19 cellular contexts compared by ENCODE assay signal in genomic region chr1:45003741-45004140, GRCh38. TPM values are rescaled to one million over a fixed set of nuclear protein-coding genes. Genes with fewer than 3 reads are reported as not detected.
DNase-seq lines count a peak whose midpoint lies in the region; ATAC-seq, FAIRE-seq and TF ChIP-seq lines count a peak whose summit lies in the region.
"Had no signal": no experiment of that assay in that cellular context is flagged by ENCODE, and none has a peak within 500 bp of the region (broad histone marks: within the 10 kb centered on the region; RNA-seq: fewer than 3 reads in every experiment).

No MANE protein-coding gene starts in this region.

- H3K9ac ChIP-seq in neuronal stem cell (ENCODE audit: low read depth, low read length, poor library complexity) (no peak overlapping the region), subcutaneous abdominal adipose tissue (ENCODE audit: low read length in 5 of 5) (no peak overlapping the region)

- no peak overlapping the region for H4K8ac ChIP-seq in neuronal stem cell (ENCODE audit: low read depth, low read length)

- no peak overlapping the region for H4K91ac ChIP-seq in neuronal stem cell (ENCODE audit: low read depth, low read length, poor library complexity)

- H2AK5ac ChIP-seq in neuronal stem cell (ENCODE audit: low read depth, low read length): no peak overlapping the region

- TF ChIP-seq CTCF in RWPE1 (conservative IDR thresholded peaks at IDR 0.05; ENCODE audit: low read depth): no peak

- no peak overlapping the region for H3K4me3 ChIP-seq in neuronal stem cell (ENCODE audit: low read length in 2 of 2)
- no peak overlapping the region for H3K4me3 ChIP-seq in subcutaneous abdominal adipose tissue (ENCODE audit: low read depth in 1 of 5, low read length in 5 of 5)

- H2BK5ac ChIP-seq in neuronal stem cell (ENCODE audit: low read length): no peak overlapping the region

- peak overlapping the region; percentile 50 for H3K23ac ChIP-seq in neuronal stem cell (ENCODE audit: low read depth, low read length, poor library complexity)

- no peak overlapping the region for H3K4ac ChIP-seq in neuronal stem cell (ENCODE audit: low read length)

- H2BK120ac ChIP-seq in neuronal stem cell (ENCODE audit: low read depth, low read length): no peak overlapping the region

- no peak for FAIRE-seq in RCC 7860 (lab: Jason Lieb, UNC)
- FAIRE-seq: A204.1, GM19239, H1, HepG2 had no signal

- no peaks in the 10 kb centered on the region for H3K79me1 ChIP-seq in neuronal stem cell (ENCODE audit: low read depth, low read length)

- WGBS in neuronal stem cell (ENCODE audit: extremely low coverage in 2 of 2, insufficient read length in 2 of 2, insufficient replicate concordance in 1 of 2), 2 donors: no CpG with 5 or more reads among the region's 14 CpGs

- CTCF ChIA-PET in RWPE1 (lab: Yijun Ruan, JAX): no interaction called here

- no peak for DNase-seq in RWPE1 (ENCODE audit: low spot score)
- DNase-seq in left lobe of liver (ENCODE audit: low spot score): peak; percentile 33
- DNase-seq in neuronal stem cell (ENCODE audit: low spot score): no peak
- DNase-seq in RCC 7860 (ENCODE audit: low spot score): no peak
- no peak for DNase-seq in NCI-H526 (lab: John Stamatoyannopoulos, UW)
- no peak for DNase-seq in G401 (ENCODE audit: low spot score)
- DNase-seq: ACHN; BE2C; C1 segment of cervical spinal cord; CD4-positive, CD25-positive, alpha-beta regulatory T cell; DMS153; DMS79; GF-D8; H9 had no signal

- H2AFZ ChIP-seq in neuronal stem cell (ENCODE audit: low read length): no peak overlapping the region

- H3K27ac ChIP-seq in RWPE1 (0 out of 2 replicates have a peak overlapping the region, but pooled peaks have one; percentile 7), neuronal stem cell (replicated peaks; ENCODE audit: low read length) (no peak overlapping the region), subcutaneous abdominal adipose tissue (ENCODE audit: low read depth, low read length) (peak overlapping the region; percentile 78)

- no peak overlapping the region for H2BK12ac ChIP-seq in neuronal stem cell (ENCODE audit: low read length)

- H3K18ac ChIP-seq in neuronal stem cell (ENCODE audit: low read length): no peak overlapping the region

- no peak for ATAC-seq in left lobe of liver
- ATAC-seq: HepG2 had no signal

- H3K27me3 ChIP-seq in neuronal stem cell (ENCODE audit: control insufficient read depth in 3 of 3, insufficient read depth in 3 of 3, low read depth in 1 of 3, low read length in 3 of 3) (no peaks in the 10 kb centered on the region), subcutaneous abdominal adipose tissue (ENCODE audit: control insufficient read depth in 5 of 5, insufficient read depth in 4 of 5, low read length in 5 of 5) (no peaks in the 10 kb centered on the region)
- H3K27me3 ChIP-seq: BE2C had no signal

- no peak overlapping the region for H3K14ac ChIP-seq in neuronal stem cell (ENCODE audit: low read length)

- POLR2A ChIA-PET in RWPE1 (lab: Yijun Ruan, JAX; ENCODE audit: low non-redundant PET): no interaction called here

- H3K4me2 ChIP-seq in neuronal stem cell (ENCODE audit: insufficient read depth, low read length, poor library complexity, severe bottlenecking): no peak overlapping the region

- in situ Hi-C loops in G401 (cut with HindIII; ENCODE audit: low sequenced_read_pairs): no loop called here

- H3K36me3 ChIP-seq in neuronal stem cell (replicated peaks in 1 of 2; ENCODE audit: control insufficient read depth in 2 of 2, insufficient read depth in 2 of 2, low read length in 2 of 2) (peaks cover 34 to 67% of the 10 kb centered on the region in 2 donors), subcutaneous abdominal adipose tissue (ENCODE audit: control insufficient read depth in 5 of 5, insufficient read depth in 5 of 5, low read length in 5 of 5) (peaks cover 0 to 70% (median 66%) of the 10 kb centered on the region in 5 donors)
- H3K36me3 ChIP-seq: BE2C had no signal

- no peak overlapping the region for H2BK15ac ChIP-seq in neuronal stem cell (ENCODE audit: low read length)

- H3K9me3 ChIP-seq in neuronal stem cell (replicated peaks in 1 of 2; ENCODE audit: control insufficient read depth in 2 of 2, insufficient read depth in 1 of 2, low read depth in 1 of 2, low read length in 2 of 2) (no peaks in the 10 kb centered on the region), subcutaneous abdominal adipose tissue (ENCODE audit: control insufficient read depth in 5 of 5, low read length in 5 of 5) (no peaks in the 10 kb centered on the region)
- H3K9me3 ChIP-seq: BE2C had no signal

- H3K4me1 ChIP-seq in neuronal stem cell (ENCODE audit: control insufficient read depth in 2 of 2, insufficient read depth in 1 of 2, low read depth in 1 of 2, low read length in 2 of 2): no peaks in the 10 kb centered on the region
- H3K4me1 ChIP-seq in subcutaneous abdominal adipose tissue (ENCODE audit: control insufficient read depth in 5 of 5, insufficient read depth in 5 of 5, low read length in 5 of 5): peaks cover 9 to 42% (median 39%) of the 10 kb centered on the region in 5 donors
- H3K4me1 ChIP-seq: BE2C had no signal

RNA-seq across cellular contexts. Expression of gene HECTD3, which starts 7.4 kb away (rescaled TPM):
- 33.9 TPM for total RNA-seq in left lobe of liver
- 14.3 TPM for polyA plus RNA-seq in neuronal stem cell (2013, experiment 1 of 2)
- 14.3 TPM for polyA plus RNA-seq in neuronal stem cell (2013, experiment 2 of 2)
- total RNA-seq in G401 (2014; rRNA removed; shearing (Covaris generic)): 10.9 and 18.5 TPM in 2 replicates

RNA-seq across cellular contexts. Expression of gene UROD, which starts 8.3 kb away (rescaled TPM):
- 76.5 TPM for total RNA-seq in left lobe of liver
- polyA plus RNA-seq in neuronal stem cell (2013, experiment 1 of 2): 53.9 TPM
- 50.6 TPM for polyA plus RNA-seq in neuronal stem cell (2013, experiment 2 of 2)
- total RNA-seq in G401 (2014; rRNA removed; shearing (Covaris generic)): 177 and 190 TPM in 2 replicates

RNA-seq across cellular contexts. Expression of gene EIF2B3, which starts 17.3 kb away (rescaled TPM):
- total RNA-seq in left lobe of liver: 15.3 TPM
- polyA plus RNA-seq in neuronal stem cell (2013, experiment 1 of 2): 23.1 TPM
- polyA plus RNA-seq in neuronal stem cell (2013, experiment 2 of 2): 24.6 TPM
- total RNA-seq in G401 (2014; rRNA removed; shearing (Covaris generic)): 32.3 and 35.5 TPM in 2 replicates
